In the genomic region with DNA sequence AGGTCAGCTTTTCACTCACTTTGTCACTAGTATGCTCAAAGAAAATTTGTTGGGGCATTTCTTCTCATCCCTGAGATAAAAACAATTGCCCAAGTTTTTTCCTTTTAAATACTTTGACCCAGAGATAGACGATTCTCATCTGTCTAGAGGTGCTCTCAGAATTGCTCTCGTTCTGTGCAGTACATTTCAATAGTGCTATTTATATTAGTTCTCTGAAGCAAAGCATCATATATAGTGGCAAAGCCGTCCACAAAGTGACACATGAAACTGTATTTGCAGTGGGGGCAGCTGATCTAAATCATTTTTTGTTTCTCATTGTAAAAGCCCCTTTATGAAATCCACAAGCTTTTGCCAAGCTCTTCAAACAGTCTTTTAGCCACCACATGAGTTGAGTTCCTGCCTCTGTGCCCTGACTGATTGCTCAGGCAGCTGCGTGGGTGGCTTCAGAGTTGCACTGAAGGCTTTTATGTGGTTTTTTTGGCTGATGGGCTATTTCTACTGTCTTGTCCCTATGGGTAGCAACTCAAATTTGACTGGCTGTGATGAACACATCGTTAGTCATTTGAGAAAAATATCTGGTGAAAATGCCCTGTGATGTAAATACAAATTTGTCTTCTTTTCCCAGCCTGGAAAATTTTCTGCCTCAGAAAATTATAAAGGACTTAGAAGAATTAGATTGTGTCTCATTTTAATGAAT, we compare ENCODE assay signal across 8 cellular contexts.
DNase-seq lines count a peak whose midpoint lies in the region; ATAC-seq, FAIRE-seq and TF ChIP-seq lines count a peak whose summit lies in the region.

No MANE protein-coding gene starts in this region.

- no peak for FAIRE-seq in H54 (lab: Jason Lieb, UNC)

- H3K27me3 ChIP-seq in hepatocyte: no peaks in the 10 kb centered on the region

- no peaks in the 10 kb centered on the region for H3K36me3 Mint-ChIP-seq in CD14-positive monocyte

- no peak overlapping the region for H3K4me2 ChIP-seq in hepatocyte

- peaks cover 0 to 4% (median 2%) of the 10 kb centered on the region in 7 donors for H3K9me3 Mint-ChIP-seq in CD14-positive monocyte

- H3K4me1 ChIP-seq in hepatocyte (ENCODE audit: insufficient read depth): no peaks in the 10 kb centered on the region

- no peaks in the 10 kb centered on the region for H3K36me3 ChIP-seq in hepatocyte (replicated peaks; ENCODE audit: insufficient read depth, low read depth)

- H3K4me3 ChIP-seq in hepatocyte: no peak overlapping the region

- TF ChIP-seq CTCF in CD14-positive monocyte (IDR thresholded peaks at IDR 0.05): no peak
- TF ChIP-seq CTCF in hepatocyte (IDR thresholded peaks at IDR 0.05; ENCODE audit: poor library complexity): no peak

- no peak overlapping the region for H2AFZ ChIP-seq in hepatocyte

- DNase-seq in activated gamma-delta T cell treated with Interleukin-2 at 50 U/mL for 16 hours: peak; percentile 36
- DNase-seq in activated gamma-delta T cell (lab: John Stamatoyannopoulos, UW): no peak
- peak; percentile 29 to 63 for DNase-seq in activated CD8-positive, alpha-beta memory T cell treated with anti-CD3 and anti-CD28 coated beads for 4 hours (ENCODE audit: low read depth in 2 of 2)
- DNase-seq in islet precursor cell: peak; percentile 63
- no peak for DNase-seq in CD14-positive monocyte (ENCODE audit: low spot score)
- DNase-seq in H54 (ENCODE audit: insufficient read length, low spot score): no peak
- no peak for DNase-seq in hepatocyte (ENCODE audit: low spot score)

- no peak overlapping the region for H3K27ac Mint-ChIP-seq in CD14-positive monocyte

- ATAC-seq in HG03457 (IDR thresholded peaks at IDR 0.05; ENCODE audit: unreplicated experiment): peak; percentile 89

- H3K27me3 Mint-ChIP-seq in CD14-positive monocyte (ENCODE audit: low read depth in 3 of 3): no peaks in the 10 kb centered on the region

- H3K9me3 ChIP-seq in hepatocyte (ENCODE audit: low read depth): no peaks in the 10 kb centered on the region

- intact Hi-C loops in CD14-positive monocyte (cut with micrococcal nuclease): no loop called here

- no peak for TF ChIP-seq POLR2A in H54 (IDR thresholded peaks at IDR 0.05; ENCODE audit: low read depth, low read length)

- H3K4me3 Mint-ChIP-seq in CD14-positive monocyte: no peak overlapping the region

- H3K9me2 ChIP-seq in hepatocyte (replicated peaks; ENCODE audit: insufficient read depth): no peaks in the 10 kb centered on the region

- no peaks in the 10 kb centered on the region for H3K4me1 Mint-ChIP-seq in CD14-positive monocyte

- H3K79me2 ChIP-seq in hepatocyte: no peaks in the 10 kb centered on the region

- WGBS in hepatocyte (ENCODE audit: low lambda C conversion rate, missing lambda C conversion rate): 71% methylated on average over 5 of the region's 5 CpGs

- H3K27ac ChIP-seq in hepatocyte: no peak overlapping the region

- no peaks in the 10 kb centered on the region for H4K20me1 ChIP-seq in hepatocyte (ENCODE audit: insufficient read depth, poor library complexity, severe bottlenecking)

Comparison
In these comparisons a context has a peak if more than half of its experiments do, and no peak if none do; other contexts are left out.
1. DNase-seq: peak in activated gamma-delta T cell treated with Interleukin-2 at 50 U/mL for 16 hours (single experiment), activated CD8-positive, alpha-beta memory T cell treated with anti-CD3 and anti-CD28 coated beads for 4 hours (2 of 2) and islet precursor cell (single experiment); none in activated gamma-delta T cell (single experiment), CD14-positive monocyte (single experiment), H54 (single experiment) and hepatocyte (single experiment).